ENCODE assay signal across 1 cellular context in the genomic region with DNA sequence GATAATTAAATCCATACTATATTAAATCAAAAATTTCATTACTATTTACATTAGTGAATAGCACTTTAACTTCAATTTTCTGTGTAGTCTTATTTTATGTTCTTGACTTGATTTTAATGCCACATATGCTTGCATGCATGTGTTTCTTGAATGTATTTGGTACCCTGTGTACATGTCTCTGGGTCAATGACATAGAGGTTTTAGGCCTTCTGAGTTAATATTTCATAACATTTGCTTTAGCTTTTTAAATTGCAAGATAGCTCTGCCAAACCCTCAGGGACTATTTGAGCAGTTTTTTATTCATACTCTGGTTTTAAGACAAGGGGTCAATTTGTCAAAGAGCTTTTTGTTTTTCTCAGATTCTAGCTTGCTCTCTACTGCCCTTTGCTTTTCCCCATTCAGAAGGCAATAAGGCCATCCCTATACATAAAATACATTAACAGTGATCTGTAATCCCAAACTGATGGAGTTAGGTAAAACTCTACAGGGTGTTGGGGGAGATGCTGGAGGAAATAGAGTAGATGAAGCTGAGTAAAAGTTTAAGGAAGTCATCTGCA.
TF ChIP-seq lines count a peak whose summit lies in the region.

No MANE protein-coding gene starts in this region.

TF ChIP-seq in SK-N-SH, 30 proteins besides CTCF, POLR2A, EP300 and RAD21 (continued from another document):
- TF ChIP-seq, protein P1, sequence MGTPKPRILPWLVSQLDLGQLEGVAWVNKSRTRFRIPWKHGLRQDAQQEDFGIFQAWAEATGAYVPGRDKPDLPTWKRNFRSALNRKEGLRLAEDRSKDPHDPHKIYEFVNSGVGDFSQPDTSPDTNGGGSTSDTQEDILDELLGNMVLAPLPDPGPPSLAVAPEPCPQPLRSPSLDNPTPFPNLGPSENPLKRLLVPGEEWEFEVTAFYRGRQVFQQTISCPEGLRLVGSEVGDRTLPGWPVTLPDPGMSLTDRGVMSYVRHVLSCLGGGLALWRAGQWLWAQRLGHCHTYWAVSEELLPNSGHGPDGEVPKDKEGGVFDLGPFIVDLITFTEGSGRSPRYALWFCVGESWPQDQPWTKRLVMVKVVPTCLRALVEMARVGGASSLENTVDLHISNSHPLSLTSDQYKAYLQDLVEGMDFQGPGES (IDR thresholded peaks at IDR 0.05; ENCODE audit: low read depth, low read length): no peak
- TF ChIP-seq NFIC (IDR thresholded peaks at IDR 0.05; ENCODE audit: borderline replicate concordance): no peak
- TF ChIP-seq MEF2A (IDR thresholded peaks at IDR 0.05; ENCODE audit: borderline replicate concordance, low read depth): no peak
